1 cellular context compared by ENCODE assay signal in genomic region chr6:108027594-108027993, GRCh38.
TF ChIP-seq lines count a peak whose summit lies in the region.

No MANE protein-coding gene starts in this region.

TF ChIP-seq in GM23338, 12 proteins besides CTCF, POLR2A, EP300 and RAD21 (continued from another document):
- TF ChIP-seq, protein P1, sequence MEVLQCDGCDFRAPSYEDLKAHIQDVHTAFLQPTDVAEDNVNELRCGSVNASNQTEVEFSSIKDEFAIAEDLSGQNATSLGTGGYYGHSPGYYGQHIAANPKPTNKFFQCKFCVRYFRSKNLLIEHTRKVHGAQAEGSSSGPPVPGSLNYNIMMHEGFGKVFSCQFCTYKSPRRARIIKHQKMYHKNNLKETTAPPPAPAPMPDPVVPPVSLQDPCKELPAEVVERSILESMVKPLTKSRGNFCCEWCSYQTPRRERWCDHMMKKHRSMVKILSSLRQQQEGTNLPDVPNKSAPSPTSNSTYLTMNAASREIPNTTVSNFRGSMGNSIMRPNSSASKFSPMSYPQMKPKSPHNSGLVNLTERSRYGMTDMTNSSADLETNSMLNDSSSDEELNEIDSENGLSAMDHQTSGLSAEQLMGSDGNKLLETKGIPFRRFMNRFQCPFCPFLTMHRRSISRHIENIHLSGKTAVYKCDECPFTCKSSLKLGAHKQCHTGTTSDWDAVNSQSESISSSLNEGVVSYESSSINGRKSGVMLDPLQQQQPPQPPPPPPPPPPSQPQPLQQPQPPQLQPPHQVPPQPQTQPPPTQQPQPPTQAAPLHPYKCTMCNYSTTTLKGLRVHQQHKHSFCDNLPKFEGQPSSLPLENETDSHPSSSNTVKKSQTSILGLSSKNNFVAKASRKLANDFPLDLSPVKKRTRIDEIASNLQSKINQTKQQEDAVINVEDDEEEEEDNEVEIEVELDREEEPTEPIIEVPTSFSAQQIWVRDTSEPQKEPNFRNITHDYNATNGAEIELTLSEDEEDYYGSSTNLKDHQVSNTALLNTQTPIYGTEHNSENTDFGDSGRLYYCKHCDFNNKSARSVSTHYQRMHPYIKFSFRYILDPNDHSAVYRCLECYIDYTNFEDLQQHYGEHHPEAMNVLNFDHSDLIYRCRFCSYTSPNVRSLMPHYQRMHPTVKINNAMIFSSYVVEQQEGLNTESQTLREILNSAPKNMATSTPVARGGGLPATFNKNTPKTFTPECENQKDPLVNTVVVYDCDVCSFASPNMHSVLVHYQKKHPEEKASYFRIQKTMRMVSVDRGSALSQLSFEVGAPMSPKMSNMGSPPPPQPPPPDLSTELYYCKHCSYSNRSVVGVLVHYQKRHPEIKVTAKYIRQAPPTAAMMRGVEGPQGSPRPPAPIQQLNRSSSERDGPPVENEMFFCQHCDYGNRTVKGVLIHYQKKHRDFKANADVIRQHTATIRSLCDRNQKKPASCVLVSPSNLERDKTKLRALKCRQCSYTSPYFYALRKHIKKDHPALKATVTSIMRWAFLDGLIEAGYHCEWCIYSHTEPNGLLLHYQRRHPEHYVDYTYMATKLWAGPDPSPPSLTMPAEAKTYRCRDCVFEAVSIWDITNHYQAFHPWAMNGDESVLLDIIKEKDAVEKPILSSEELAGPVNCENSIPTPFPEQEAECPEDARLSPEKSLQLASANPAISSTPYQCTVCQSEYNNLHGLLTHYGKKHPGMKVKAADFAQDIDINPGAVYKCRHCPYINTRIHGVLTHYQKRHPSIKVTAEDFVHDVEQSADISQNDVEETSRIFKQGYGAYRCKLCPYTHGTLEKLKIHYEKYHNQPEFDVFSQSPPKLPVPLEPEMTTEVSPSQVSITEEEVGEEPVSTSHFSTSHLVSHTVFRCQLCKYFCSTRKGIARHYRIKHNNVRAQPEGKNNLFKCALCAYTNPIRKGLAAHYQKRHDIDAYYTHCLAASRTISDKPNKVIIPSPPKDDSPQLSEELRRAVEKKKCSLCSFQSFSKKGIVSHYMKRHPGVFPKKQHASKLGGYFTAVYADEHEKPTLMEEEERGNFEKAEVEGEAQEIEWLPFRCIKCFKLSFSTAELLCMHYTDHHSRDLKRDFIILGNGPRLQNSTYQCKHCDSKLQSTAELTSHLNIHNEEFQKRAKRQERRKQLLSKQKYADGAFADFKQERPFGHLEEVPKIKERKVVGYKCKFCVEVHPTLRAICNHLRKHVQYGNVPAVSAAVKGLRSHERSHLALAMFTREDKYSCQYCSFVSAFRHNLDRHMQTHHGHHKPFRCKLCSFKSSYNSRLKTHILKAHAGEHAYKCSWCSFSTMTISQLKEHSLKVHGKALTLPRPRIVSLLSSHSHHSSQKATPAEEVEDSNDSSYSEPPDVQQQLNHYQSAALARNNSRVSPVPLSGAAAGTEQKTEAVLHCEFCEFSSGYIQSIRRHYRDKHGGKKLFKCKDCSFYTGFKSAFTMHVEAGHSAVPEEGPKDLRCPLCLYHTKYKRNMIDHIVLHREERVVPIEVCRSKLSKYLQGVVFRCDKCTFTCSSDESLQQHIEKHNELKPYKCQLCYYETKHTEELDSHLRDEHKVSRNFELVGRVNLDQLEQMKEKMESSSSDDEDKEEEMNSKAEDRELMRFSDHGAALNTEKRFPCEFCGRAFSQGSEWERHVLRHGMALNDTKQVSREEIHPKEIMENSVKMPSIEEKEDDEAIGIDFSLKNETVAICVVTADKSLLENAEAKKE (CRISPR knock-in tag; IDR thresholded peaks at IDR 0.05): no peak
- TF ChIP-seq ZNF114 (CRISPR knock-in tag; IDR thresholded peaks at IDR 0.05) (no peak), ZNF331 (CRISPR knock-in tag; IDR thresholded peaks at IDR 0.05; ENCODE audit: low read depth) (no peak), POLR2AphosphoS5 (IDR thresholded peaks at IDR 0.05; ENCODE audit: low read depth) (no peak), JUNB (IDR thresholded peaks at IDR 0.05; ENCODE audit: unreplicated experiment) (no peak)
- TF ChIP-seq, protein P2, sequence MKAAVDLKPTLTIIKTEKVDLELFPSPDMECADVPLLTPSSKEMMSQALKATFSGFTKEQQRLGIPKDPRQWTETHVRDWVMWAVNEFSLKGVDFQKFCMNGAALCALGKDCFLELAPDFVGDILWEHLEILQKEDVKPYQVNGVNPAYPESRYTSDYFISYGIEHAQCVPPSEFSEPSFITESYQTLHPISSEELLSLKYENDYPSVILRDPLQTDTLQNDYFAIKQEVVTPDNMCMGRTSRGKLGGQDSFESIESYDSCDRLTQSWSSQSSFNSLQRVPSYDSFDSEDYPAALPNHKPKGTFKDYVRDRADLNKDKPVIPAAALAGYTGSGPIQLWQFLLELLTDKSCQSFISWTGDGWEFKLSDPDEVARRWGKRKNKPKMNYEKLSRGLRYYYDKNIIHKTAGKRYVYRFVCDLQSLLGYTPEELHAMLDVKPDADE (IDR thresholded peaks at IDR 0.05): no peak
- TF ChIP-seq, protein P3, sequence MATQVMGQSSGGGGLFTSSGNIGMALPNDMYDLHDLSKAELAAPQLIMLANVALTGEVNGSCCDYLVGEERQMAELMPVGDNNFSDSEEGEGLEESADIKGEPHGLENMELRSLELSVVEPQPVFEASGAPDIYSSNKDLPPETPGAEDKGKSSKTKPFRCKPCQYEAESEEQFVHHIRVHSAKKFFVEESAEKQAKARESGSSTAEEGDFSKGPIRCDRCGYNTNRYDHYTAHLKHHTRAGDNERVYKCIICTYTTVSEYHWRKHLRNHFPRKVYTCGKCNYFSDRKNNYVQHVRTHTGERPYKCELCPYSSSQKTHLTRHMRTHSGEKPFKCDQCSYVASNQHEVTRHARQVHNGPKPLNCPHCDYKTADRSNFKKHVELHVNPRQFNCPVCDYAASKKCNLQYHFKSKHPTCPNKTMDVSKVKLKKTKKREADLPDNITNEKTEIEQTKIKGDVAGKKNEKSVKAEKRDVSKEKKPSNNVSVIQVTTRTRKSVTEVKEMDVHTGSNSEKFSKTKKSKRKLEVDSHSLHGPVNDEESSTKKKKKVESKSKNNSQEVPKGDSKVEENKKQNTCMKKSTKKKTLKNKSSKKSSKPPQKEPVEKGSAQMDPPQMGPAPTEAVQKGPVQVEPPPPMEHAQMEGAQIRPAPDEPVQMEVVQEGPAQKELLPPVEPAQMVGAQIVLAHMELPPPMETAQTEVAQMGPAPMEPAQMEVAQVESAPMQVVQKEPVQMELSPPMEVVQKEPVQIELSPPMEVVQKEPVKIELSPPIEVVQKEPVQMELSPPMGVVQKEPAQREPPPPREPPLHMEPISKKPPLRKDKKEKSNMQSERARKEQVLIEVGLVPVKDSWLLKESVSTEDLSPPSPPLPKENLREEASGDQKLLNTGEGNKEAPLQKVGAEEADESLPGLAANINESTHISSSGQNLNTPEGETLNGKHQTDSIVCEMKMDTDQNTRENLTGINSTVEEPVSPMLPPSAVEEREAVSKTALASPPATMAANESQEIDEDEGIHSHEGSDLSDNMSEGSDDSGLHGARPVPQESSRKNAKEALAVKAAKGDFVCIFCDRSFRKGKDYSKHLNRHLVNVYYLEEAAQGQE (IDR thresholded peaks at IDR 0.05; ENCODE audit: unreplicated experiment): no peak
TF ChIP-seq in GM23338: peak in this region for 0.
